ENCODE assay signal across 12 cellular contexts in genomic region chr10:35005868-35006267, GRCh38.
DNase-seq lines count a peak whose midpoint lies in the region; ATAC-seq and TF ChIP-seq lines count a peak whose summit lies in the region.
"Had no signal": no experiment of that assay in that cellular context is flagged by ENCODE, and none has a peak within 500 bp of the region (broad histone marks: within the 10 kb centered on the region; RNA-seq: fewer than 3 reads in every experiment).

No MANE protein-coding gene starts in this region.

- TF ChIP-seq CTCF in HFF-Myc (IDR thresholded peaks at IDR 0.05; ENCODE audit: low read depth, low read length, missing control alignments): no peak

- no peak overlapping the region for H3K4me3 ChIP-seq in HFF-Myc (replicated peaks; ENCODE audit: low read depth, low read length)
- H3K4me3 ChIP-seq: thoracic aorta had no signal

- ATAC-seq in GM18868 (IDR thresholded peaks at IDR 0.05; ENCODE audit: unreplicated experiment): no peak

- DNase-seq in 8988T (peak; percentile 20), HFF-Myc (ENCODE audit: extremely low read depth, low read depth) (peak; percentile 87), SIG-M5 treated with dmso at 0.1 percent for 504 hours (lab: John Stamatoyannopoulos, UW; ENCODE audit: unreplicated experiment) (peak; percentile 94), fibroblast of peridontal ligament (ENCODE audit: extremely low read depth) (peak; percentile 28), NCI-H2081 (lab: John Stamatoyannopoulos, UW) (no peak), cerebellar cortex (ENCODE audit: low spot score) (no peak)
- no peak for DNase-seq in activated CD4-positive, alpha-beta T cell treated with anti-CD3 and anti-CD28 coated beads for 4 hours
- DNase-seq: activated T-cell treated with anti-CD3 and anti-CD28 coated beads, Interleukin-2, amount 50 U/mL, for 48 hours; BE2C; NCI-H774 had no signal

Comparison
In these comparisons a context has a peak if more than half of its experiments do, and no peak if none do; other contexts are left out.
1. DNase-seq: peak in 8988T (single experiment), HFF-Myc (single experiment), SIG-M5 treated with dmso at 0.1 percent for 504 hours (single experiment) and fibroblast of peridontal ligament (single experiment); none in NCI-H2081 (0 of 2), cerebellar cortex (single experiment) and activated CD4-positive, alpha-beta T cell treated with anti-CD3 and anti-CD28 coated beads for 4 hours (0 of 2).